14 cellular contexts compared by ENCODE assay signal in genomic region chr1:117562581-117563491, GRCh38. TPM values are rescaled to one million over a fixed set of nuclear protein-coding genes. Genes with fewer than 3 reads are reported as not detected.
A peak's percentile ranks its signal among the peaks of the same experiment; 100 is the strongest.
DNase-seq lines count a peak whose midpoint lies in the region; ATAC-seq and TF ChIP-seq lines count a peak whose summit lies in the region.
"Had no signal": no experiment of that assay in that cellular context is flagged by ENCODE, and none has a peak within 500 bp of the region (broad histone marks: within the 10 kb centered on the region; RNA-seq: fewer than 3 reads in every experiment).

No MANE protein-coding gene starts in this region.

- peak; percentile 39 for DNase-seq in activated CD8-positive, alpha-beta memory T cell treated with anti-CD3 and anti-CD28 coated beads, Interleukin-2, amount 50 U/mL, for 48 hours
- DNase-seq in activated CD8-positive, alpha-beta memory T cell treated with anti-CD3 and anti-CD28 coated beads, Interleukin-2, amount 10 ng/mL, durations not matched to agents 7 days and 5 days = no peak
- DNase-seq in NCI-H2029 (lab: John Stamatoyannopoulos, UW) (peak; percentile 76), left lung (no peak), stomach (peak; percentile 80), GF-D8 (lab: John Stamatoyannopoulos, UW) (no peak), NCI-H187 treated with DMSO at 0.1 percent for 48 hours (lab: John Stamatoyannopoulos, UW) (no peak)
- DNase-seq: activated naive CD4-positive, alpha-beta T cell treated with anti-CD3 and anti-CD28 coated beads, Interleukin-2, amount 50 U/mL, for 16 hours; DMS 273 treated with DMSO at 0.1 percent for 48 hours; effector memory CD4-positive, alpha-beta T cell; H9; NCI-H1930; stimulated activated CD4-positive, alpha-beta T cell treated with anti-CD3 and anti-CD28 coated beads, Interleukin-12 subunit alpha, Interleukin-12 subunit beta, amount 100 ng/mL, for 4 hours had no signal

- peaks cover 7% of the 10 kb centered on the region for H3K9me3 Mint-ChIP-seq in activated CD8-positive, alpha-beta memory T cell treated with anti-CD3 and anti-CD28 coated beads, Interleukin-2, amount 10 ng/mL, durations not matched to agents 7 days and 5 days (ENCODE audit: low read depth)

- H3K4me1 ChIP-seq in left lung = no peaks in the 10 kb centered on the region
- H3K4me1 ChIP-seq in stomach = peaks cover 21 to 49% (median 32%) of the 10 kb centered on the region in 4 donors

- no peaks in the 10 kb centered on the region for H3K27me3 ChIP-seq in left lung
- H3K27me3 ChIP-seq in stomach = no peaks in the 10 kb centered on the region

- no peak overlapping the region for H3K4me3 Mint-ChIP-seq in activated CD8-positive, alpha-beta memory T cell treated with anti-CD3 and anti-CD28 coated beads, Interleukin-2, amount 10 ng/mL, durations not matched to agents 7 days and 5 days
- H3K4me3 Mint-ChIP-seq: H9 had no signal

- ATAC-seq in activated CD8-positive, alpha-beta memory T cell treated with anti-CD3 and anti-CD28 coated beads, Interleukin-2, amount 10 ng/mL, durations not matched to agents 7 days and 5 days = no peak
- ATAC-seq in left lung (peak; percentile 87), GM21367 (IDR thresholded peaks at IDR 0.05; ENCODE audit: unreplicated experiment) (no peak)

- H3K36me3 ChIP-seq in left lung (no peaks in the 10 kb centered on the region), stomach (no peaks in the 10 kb centered on the region)

- intact Hi-C loops in left lung (cut with DNase I) = no loop called here
- intact Hi-C loops in stomach (cut with DNase I; ENCODE audit: low total_unique reads) = no loop called here

- no peak overlapping the region for H3K4me3 ChIP-seq in left lung
- H3K4me3 ChIP-seq in stomach = no peak overlapping the region

- H3K27ac Mint-ChIP-seq in activated CD8-positive, alpha-beta memory T cell treated with anti-CD3 and anti-CD28 coated beads, Interleukin-2, amount 10 ng/mL, durations not matched to agents 7 days and 5 days = no peak overlapping the region

- H3K27ac ChIP-seq in left lung = no peak overlapping the region
- peak overlapping the region; percentile 59 to 71 (median 61) for H3K27ac ChIP-seq in stomach

- TF ChIP-seq CTCF in left lung (IDR thresholded peaks at IDR 0.05) (no peak), stomach (IDR thresholded peaks at IDR 0.05) (no peak)

- 36 to 58% (median 47%) methylated on average over 9 of the region's 9 CpGs for WGBS in stomach, 5 donors

- TF ChIP-seq EP300 in stomach (IDR thresholded peaks at IDR 0.05) = no peak

- H3K36me3 Mint-ChIP-seq in activated CD8-positive, alpha-beta memory T cell treated with anti-CD3 and anti-CD28 coated beads, Interleukin-2, amount 10 ng/mL, durations not matched to agents 7 days and 5 days = peaks cover 3% of the 10 kb centered on the region

- CTCF ChIA-PET in activated CD8-positive, alpha-beta memory T cell treated with anti-CD3 and anti-CD28 coated beads, Interleukin-2, amount 10 ng/mL, durations not matched to agents 7 days and 5 days (lab: Charles Lee) = interaction anchor here (0.6 to 2.0 kb wide), 2 partner anchors 102 to 196 kb away, joined by 3 to 5 read pairs; no protein-coding TSS in a partner anchor

- peaks cover 2% of the 10 kb centered on the region for H3K27me3 Mint-ChIP-seq in activated CD8-positive, alpha-beta memory T cell treated with anti-CD3 and anti-CD28 coated beads, Interleukin-2, amount 10 ng/mL, durations not matched to agents 7 days and 5 days

- peaks cover 0 to 4% of the 10 kb centered on the region in 2 donors for H3K9me3 ChIP-seq in left lung
- H3K9me3 ChIP-seq in stomach = peaks cover 0 to 5% (median 0%) of the 10 kb centered on the region in 4 donors

- H3K4me1 Mint-ChIP-seq in activated CD8-positive, alpha-beta memory T cell treated with anti-CD3 and anti-CD28 coated beads, Interleukin-2, amount 10 ng/mL, durations not matched to agents 7 days and 5 days = no peaks in the 10 kb centered on the region

- no peak for TF ChIP-seq POLR2A in stomach (IDR thresholded peaks at IDR 0.05)

RNA-seq across cellular contexts. Expression of gene TENT5C, which starts 43.0 kb away (rescaled TPM):
- 10 to 100 TPM; 41.6 to 50.3 TPM for total RNA-seq in activated CD8-positive, alpha-beta memory T cell treated with anti-CD3 and anti-CD28 coated beads, Interleukin-2, amount 10 ng/mL, durations not matched to agents 7 days and 5 days
- 10 to 100 TPM; 11.6 to 19.3 TPM for total RNA-seq in left lung
- total RNA-seq in stomach = 10 to 100 TPM in 4 of 5 donors, 1 to 10 TPM in 1; 9.0 to 28.1 (median 14.7) TPM
- polyA plus RNA-seq in stomach = 1 to 10 TPM; 6.0 to 9.5 (median 8.3) TPM

Comparison
In these comparisons a context has a peak if more than half of its experiments do, and no peak if none do; other contexts are left out.
1. DNase-seq: peak in activated CD8-positive, alpha-beta memory T cell treated with anti-CD3 and anti-CD28 coated beads, Interleukin-2, amount 50 U/mL, for 48 hours (single experiment), NCI-H2029 (single experiment) and stomach (single experiment); none in activated CD8-positive, alpha-beta memory T cell treated with anti-CD3 and anti-CD28 coated beads, Interleukin-2, amount 10 ng/mL, durations not matched to agents 7 days and 5 days (single experiment), left lung (0 of 2), GF-D8 (single experiment) and NCI-H187 treated with DMSO at 0.1 percent for 48 hours (single experiment).
2. H3K27ac ChIP-seq: peak in stomach (5 of 5); none in left lung (0 of 2).